In the genomic region with DNA sequence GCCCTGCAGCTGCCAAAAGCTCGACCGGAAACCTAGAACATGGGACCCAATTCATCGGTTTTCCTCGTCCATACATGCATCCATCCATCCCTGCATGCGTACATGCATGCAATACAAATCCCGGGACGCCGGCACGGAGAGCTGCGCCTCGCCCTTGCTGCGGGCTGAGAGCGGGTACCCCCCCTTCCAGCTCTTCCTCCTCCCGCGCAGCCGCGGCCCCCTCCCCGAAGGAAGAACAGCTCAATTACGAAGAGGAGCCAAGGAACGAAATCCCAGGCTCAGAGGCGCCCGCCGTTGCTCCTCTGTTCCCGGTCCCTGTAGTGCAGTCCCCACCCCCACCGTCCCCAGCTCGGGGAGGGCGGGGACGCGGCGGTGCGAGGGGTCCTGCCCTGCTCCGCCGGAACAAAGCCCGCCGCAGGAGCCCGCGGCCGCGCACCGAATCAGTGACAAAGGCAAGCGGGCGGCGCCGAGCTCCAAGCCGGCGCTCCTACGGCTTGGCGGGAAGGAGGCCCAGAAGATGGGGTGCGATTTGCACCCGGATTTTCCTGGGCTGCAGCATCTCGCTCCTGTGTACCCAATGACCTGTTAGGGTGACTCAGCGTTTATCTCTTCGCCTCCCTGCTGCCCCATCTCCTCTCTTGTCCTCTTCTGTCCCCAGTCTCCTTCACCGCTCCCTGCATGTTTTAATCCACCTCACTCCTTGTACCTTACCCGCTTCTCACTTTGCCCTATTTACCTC, we compare ENCODE assay signal across 10 cellular contexts. TPM values are rescaled to one million over a fixed set of nuclear protein-coding genes. Genes with fewer than 3 reads are reported as not detected.
DNase-seq lines count a peak whose midpoint lies in the region; ATAC-seq and TF ChIP-seq lines count a peak whose summit lies in the region.
"Had no signal": no experiment of that assay in that cellular context is flagged by ENCODE, and none has a peak within 500 bp of the region (broad histone marks: within the 10 kb centered on the region; RNA-seq: fewer than 3 reads in every experiment).

No MANE protein-coding gene starts in this region.

- POLR2A ChIA-PET in CD4-positive, alpha-beta T cell (lab: Charles Lee), result no interaction called here

- H3K27ac ChIP-seq in CD4-positive, alpha-beta T cell (ENCODE audit: low read depth, low read length), result no peak overlapping the region
- H3K27ac ChIP-seq in HUES48 (ENCODE audit: low read depth, low read length), result no peak overlapping the region
- peak overlapping the region; percentile 97 for H3K27ac ChIP-seq in cingulate gyrus (ENCODE audit: low read depth, low read length)

- intact Hi-C loops in CD4-positive, alpha-beta T cell (cut with DNase I, micrococcal nuclease), result no loop called here

- no peaks in the 10 kb centered on the region for H3K9me3 Mint-ChIP-seq in CD4-positive, alpha-beta T cell
- no peaks in the 10 kb centered on the region for H3K9me3 Mint-ChIP-seq in natural killer cell treated with Interleukin-12 subunit alpha and Interleukin-12 subunit beta and Interleukin-15 and Interleukin-18, amount 100 ng/mL, for 72 hours

- CTCF ChIA-PET in CD4-positive, alpha-beta T cell (lab: Charles Lee), result no interaction called here

- H3K4me3 Mint-ChIP-seq in CD4-positive, alpha-beta T cell, result peak overlapping the region; percentile 46
- H3K4me3 Mint-ChIP-seq in natural killer cell treated with Interleukin-12 subunit alpha and Interleukin-12 subunit beta and Interleukin-15 and Interleukin-18, amount 100 ng/mL, for 72 hours, result peak overlapping the region; percentile 3

- H3K4me1 Mint-ChIP-seq in CD4-positive, alpha-beta T cell (ENCODE audit: low read depth), result peaks cover 15% of the 10 kb centered on the region
- H3K4me1 Mint-ChIP-seq in natural killer cell treated with Interleukin-12 subunit alpha and Interleukin-12 subunit beta and Interleukin-15 and Interleukin-18, amount 100 ng/mL, for 72 hours (ENCODE audit: low read depth in 2 of 2), result peaks cover 7 to 12% of the 10 kb centered on the region in 2 donors

- ATAC-seq in CD4-positive, alpha-beta T cell (ENCODE audit: poor library complexity), result no peak
- no peak for ATAC-seq in natural killer cell treated with Interleukin-12 subunit alpha and Interleukin-12 subunit beta and Interleukin-15 and Interleukin-18, amount 100 ng/mL, for 72 hours

- H3K27me3 Mint-ChIP-seq in CD4-positive, alpha-beta T cell, result peaks cover 85% of the 10 kb centered on the region
- peaks cover 55 to 61% of the 10 kb centered on the region in 2 donors for H3K27me3 Mint-ChIP-seq in natural killer cell treated with Interleukin-12 subunit alpha and Interleukin-12 subunit beta and Interleukin-15 and Interleukin-18, amount 100 ng/mL, for 72 hours

- H3K9me3 ChIP-seq in CD4-positive, alpha-beta T cell (ENCODE audit: control insufficient read depth, low read length), result no peaks in the 10 kb centered on the region
- no peaks in the 10 kb centered on the region for H3K9me3 ChIP-seq in HUES48 (ENCODE audit: control insufficient read depth, insufficient read depth, low read length)

- H3K9ac ChIP-seq in HUES48 (ENCODE audit: low read depth, low read length), result peak overlapping the region; percentile 36; the same call in 1 of the 2 replicates

- peaks cover 97% of the 10 kb centered on the region for H3K27me3 ChIP-seq in CD4-positive, alpha-beta T cell (ENCODE audit: control insufficient read depth, insufficient read depth, low read length)
- H3K27me3 ChIP-seq in HUES48 (ENCODE audit: control insufficient read depth, insufficient read depth, low read length), result peaks cover 100% of the 10 kb centered on the region

- H3K36me3 Mint-ChIP-seq in CD4-positive, alpha-beta T cell (ENCODE audit: low read depth), result no peaks in the 10 kb centered on the region
- no peaks in the 10 kb centered on the region for H3K36me3 Mint-ChIP-seq in natural killer cell treated with Interleukin-12 subunit alpha and Interleukin-12 subunit beta and Interleukin-15 and Interleukin-18, amount 100 ng/mL, for 72 hours

- no peaks in the 10 kb centered on the region for H3K36me3 ChIP-seq in HUES48 (ENCODE audit: control insufficient read depth, insufficient read depth, low read length)

- peaks cover 48% of the 10 kb centered on the region for H3K4me1 ChIP-seq in HUES48 (ENCODE audit: control insufficient read depth, insufficient read depth, low read length)

- H3K4me3 ChIP-seq in HUES48 (ENCODE audit: low read depth, low read length), result peak overlapping the region; percentile 66

- H3K27ac Mint-ChIP-seq in CD4-positive, alpha-beta T cell, result no peak overlapping the region
- no peak overlapping the region for H3K27ac Mint-ChIP-seq in natural killer cell treated with Interleukin-12 subunit alpha and Interleukin-12 subunit beta and Interleukin-15 and Interleukin-18, amount 100 ng/mL, for 72 hours

- no peak for TF ChIP-seq CTCF in CD4-positive, alpha-beta T cell (IDR thresholded peaks at IDR 0.05)

- no peak for DNase-seq in CD4-positive, alpha-beta T cell
- DNase-seq in natural killer cell treated with Interleukin-12 subunit alpha and Interleukin-12 subunit beta and Interleukin-15 and Interleukin-18, amount 100 ng/mL, for 72 hours (ENCODE audit: low spot score), result no peak
- DNase-seq in central memory CD4-positive, alpha-beta T cell, result no peak
- no peak for DNase-seq in A172 (ENCODE audit: low spot score)
- DNase-seq in NAMALWA (ENCODE audit: low spot score), result no peak
- DNase-seq in stimulated activated naive CD4-positive, alpha-beta T cell (lab: John Stamatoyannopoulos, UW), result no peak
- DNase-seq: activated CD4-positive, alpha-beta T cell treated with anti-CD3 and anti-CD28 coated beads for 4 hours; NCI-H187 had no signal

RNA-seq across cellular contexts. Expression of a gene that starts 8.9 kb away (rescaled TPM):
- not detected for total RNA-seq in CD4-positive, alpha-beta T cell
- not detected for total RNA-seq in natural killer cell treated with Interleukin-12 subunit alpha and Interleukin-12 subunit beta and Interleukin-15 and Interleukin-18, amount 100 ng/mL, for 72 hours
- not detected in 2 replicates for total RNA-seq in A172 (2014; rRNA removed; shearing (Covaris generic))
